In the genomic region with DNA sequence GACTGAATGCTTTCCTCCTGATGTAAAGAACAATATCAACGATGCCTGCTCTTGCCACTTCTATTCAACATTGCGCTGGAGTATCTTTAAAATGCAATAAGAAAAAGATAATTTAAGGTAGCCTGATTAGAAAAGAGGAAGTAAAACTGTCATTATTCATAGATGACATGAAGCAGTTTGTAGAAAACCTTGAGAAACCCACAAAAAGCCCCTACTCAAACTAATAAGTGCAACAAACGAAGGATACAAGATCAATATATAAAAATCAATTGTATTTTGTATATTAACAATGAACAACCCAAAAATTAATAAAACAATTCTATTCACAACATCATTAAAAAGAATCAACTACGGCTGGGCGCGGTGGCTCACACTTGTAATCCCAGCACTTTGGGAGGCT, we compare ENCODE assay signal across 23 cellular contexts.
"Had no signal": no experiment of that assay in that cellular context is flagged by ENCODE, and none has a peak within 500 bp of the region (broad histone marks: within the 10 kb centered on the region; RNA-seq: fewer than 3 reads in every experiment).

No MANE protein-coding gene starts in this region.

- ATAC-seq: activated naive CD4-positive, alpha-beta T cell treated with anti-CD3 and anti-CD28 coated beads, Interleukin-2, amount 50 U/mL, for 72 hours; gastroesophageal sphincter; left ventricle myocardium superior; natural killer cell; sciatic nerve; stimulated activated memory B cell treated with anti-CD40 and anti-IgM and Interleukin-4, amounts not matched to agents 10 μg/mL and 1 μg/mL and 100 μg/mL, for 72 hours had no signal

- H3K4me3 Mint-ChIP-seq: brain; mesothelial cell of epicardium; natural killer cell; stimulated activated memory B cell treated with anti-CD40 and anti-IgM and Interleukin-4, amounts not matched to agents 10 μg/mL and 1 μg/mL and 100 μg/mL, for 72 hours had no signal

- H3K27me3 Mint-ChIP-seq: stimulated activated memory B cell treated with anti-CD40 and anti-IgM and Interleukin-4, amounts not matched to agents 10 μg/mL and 1 μg/mL and 100 μg/mL, for 72 hours had no signal

- FAIRE-seq: urothelium cell line had no signal

- H3K9me3 ChIP-seq: suprapubic skin had no signal

- H3K4me3 ChIP-seq: gastroesophageal sphincter, smooth muscle cell, stomach, suprapubic skin, tibial nerve had no signal

- H3K4me1 ChIP-seq: gastroesophageal sphincter, stomach, suprapubic skin, tibial nerve had no signal

- H3K27me3 ChIP-seq: gastroesophageal sphincter, stomach, suprapubic skin, tibial nerve had no signal

- H3K4me1 Mint-ChIP-seq: natural killer cell; stimulated activated memory B cell treated with anti-CD40 and anti-IgM and Interleukin-4, amounts not matched to agents 10 μg/mL and 1 μg/mL and 100 μg/mL, for 72 hours had no signal

- H3K36me3 Mint-ChIP-seq: brain had no signal

- DNase-seq: activated CD4-positive, alpha-beta T cell treated with anti-CD3 and anti-CD28 coated beads for 1 hour; activated gamma-delta T cell treated with Interleukin-2 at 50 U/mL for 16 hours; activated T-cell treated with anti-CD3 and anti-CD28 coated beads, Interleukin-2, amount 50 U/mL, for 1 hour; aorta; head of caudate nucleus; hypothalamus; left ventricle myocardium superior; mammary epithelial cell; natural killer cell; stimulated activated CD4-positive, alpha-beta T cell treated with anti-CD3 and anti-CD28 coated beads, Interleukin-15, amount 100 ng/mL, for 24 hours; stomach; WERI-Rb-1 had no signal

- H3K27ac ChIP-seq: epithelial cell of prostate, gastroesophageal sphincter, stomach, suprapubic skin, tibial nerve, WERI-Rb-1 had no signal

- H3K4me2 ChIP-seq: smooth muscle cell had no signal

- H3K27ac Mint-ChIP-seq: brain; mesothelial cell of epicardium; natural killer cell; stimulated activated memory B cell treated with anti-CD40 and anti-IgM and Interleukin-4, amounts not matched to agents 10 μg/mL and 1 μg/mL and 100 μg/mL, for 72 hours had no signal

- H3K36me3 ChIP-seq: gastroesophageal sphincter, stomach, suprapubic skin, tibial nerve had no signal
